18 cellular contexts compared by ENCODE assay signal in genomic region chr4:136395212-136395722, GRCh38.
A peak's percentile ranks its signal among the peaks of the same experiment; 100 is the strongest.
DNase-seq lines count a peak whose midpoint lies in the region; ATAC-seq and TF ChIP-seq lines count a peak whose summit lies in the region.
"Had no signal": no experiment of that assay in that cellular context is flagged by ENCODE, and none has a peak within 500 bp of the region (broad histone marks: within the 10 kb centered on the region; RNA-seq: fewer than 3 reads in every experiment).

No MANE protein-coding gene starts in this region.

- ATAC-seq in left ventricle myocardium superior: no peak
- ATAC-seq in heart right ventricle: no peak
- ATAC-seq in RWPE2 (ENCODE audit: low read depth): no peak
- no peak for ATAC-seq in GM21737 (IDR thresholded peaks at IDR 0.05; ENCODE audit: unreplicated experiment)

- no peak for TF ChIP-seq CTCF in heart right ventricle (IDR thresholded peaks at IDR 0.05)
- no peak for TF ChIP-seq CTCF in RWPE2 (IDR thresholded peaks at IDR 0.05; ENCODE audit: poor library complexity, severe bottlenecking)
- no peak for TF ChIP-seq CTCF in kidney epithelial cell (IDR thresholded peaks at IDR 0.05; ENCODE audit: insufficient read depth, low read length, poor library complexity, severe bottlenecking)

- DNase-seq in left ventricle myocardium superior (peak; percentile 32), heart right ventricle (no peak), RWPE2 (ENCODE audit: low spot score) (peak; percentile 35), kidney epithelial cell (ENCODE audit: low read depth) (no peak), NCI-H1092 (lab: John Stamatoyannopoulos, UW) (no peak), NCI-H1105 (lab: John Stamatoyannopoulos, UW) (no peak)
- no peak for DNase-seq in effector CD4-positive, alpha-beta T cell
- DNase-seq: COR-L47; DMS153; EL; HCEC 1CT; NCI-H1436; NCI-H2171 treated with DMSO at 0.1 percent for 48 hours; NCI-H524; NK-92 treated with Interleukin-12 subunit alpha and Interleukin-12 subunit beta, amount 100 ng/mL, for 24 hours; OCI-M1; RPMI8226 had no signal

- WGBS in heart right ventricle, 2 donors: 63 to 82% methylated on average over 32 to 44 of the region's 44 CpGs

- H3K36me3 ChIP-seq in heart right ventricle (no peaks in the 10 kb centered on the region), RWPE2 (ENCODE audit: low read depth) (no peaks in the 10 kb centered on the region), kidney epithelial cell (ENCODE audit: control insufficient read depth, insufficient read depth, low read length) (no peaks in the 10 kb centered on the region)

- no peaks in the 10 kb centered on the region for H3K9me3 ChIP-seq in heart right ventricle
- no peaks in the 10 kb centered on the region for H3K9me3 ChIP-seq in RWPE2 (ENCODE audit: severe bottlenecking)

- peak overlapping the region in 1 of 10 donors; percentile 13 for H3K4me3 ChIP-seq in heart right ventricle
- no peak overlapping the region for H3K4me3 ChIP-seq in RWPE2 (ENCODE audit: severe bottlenecking)
- peak overlapping the region; percentile 20 for H3K4me3 ChIP-seq in kidney epithelial cell (ENCODE audit: low read depth, low read length)

- intact Hi-C loops in left ventricle myocardium superior (cut with micrococcal nuclease) (no loop called here), heart right ventricle (cut with DNase I) (no loop called here)

- H3K27me3 ChIP-seq in heart right ventricle: no peaks in the 10 kb centered on the region
- H3K27me3 ChIP-seq in RWPE2 (ENCODE audit: insufficient read depth, poor library complexity, severe bottlenecking): no peaks in the 10 kb centered on the region
- H3K27me3 ChIP-seq in kidney epithelial cell (ENCODE audit: control insufficient read depth, insufficient read depth, low read length): no peaks in the 10 kb centered on the region

- H3K4me1 ChIP-seq in heart right ventricle: no peaks in the 10 kb centered on the region
- H3K4me1 ChIP-seq in RWPE2 (ENCODE audit: insufficient read depth, poor library complexity, severe bottlenecking): no peaks in the 10 kb centered on the region

- H3K27ac ChIP-seq in heart right ventricle: no peak overlapping the region
- no peak overlapping the region for H3K27ac ChIP-seq in RWPE2 (ENCODE audit: poor library complexity, severe bottlenecking)

Comparison
In these comparisons a context has a peak if more than half of its experiments do, and no peak if none do; other contexts are left out.
1. DNase-seq: peak in left ventricle myocardium superior (single experiment) and RWPE2 (single experiment); none in heart right ventricle (0 of 2), kidney epithelial cell (single experiment), NCI-H1092 (single experiment), effector CD4-positive, alpha-beta T cell (single experiment) and NCI-H1105 (single experiment).